9 cellular contexts compared by ENCODE assay signal in genomic region chr18:56990678-56991077, GRCh38.
"Had no signal": no experiment of that assay in that cellular context is flagged by ENCODE, and none has a peak within 500 bp of the region (broad histone marks: within the 10 kb centered on the region; RNA-seq: fewer than 3 reads in every experiment).

No MANE protein-coding gene starts in this region.

- H3K4me3 ChIP-seq: GM23248 had no signal

- ATAC-seq: HepG2 had no signal

- H3K27me3 Mint-ChIP-seq: IgD-negative memory B cell had no signal

- H3K27ac ChIP-seq: GM23248, HL-60 had no signal

- H3K4me3 Mint-ChIP-seq: H9, IgD-negative memory B cell had no signal

- DNase-seq: GM23248, GOT3, H9, HCEC 1CT, KG1 had no signal

- H3K27ac Mint-ChIP-seq: H9 had no signal

- H3K9me3 Mint-ChIP-seq: H9 had no signal

- H2AFZ ChIP-seq: GM23248 had no signal

- FAIRE-seq: H54, HepG2 had no signal

- H3K9ac ChIP-seq: GM23248 had no signal
